In the genomic region with DNA sequence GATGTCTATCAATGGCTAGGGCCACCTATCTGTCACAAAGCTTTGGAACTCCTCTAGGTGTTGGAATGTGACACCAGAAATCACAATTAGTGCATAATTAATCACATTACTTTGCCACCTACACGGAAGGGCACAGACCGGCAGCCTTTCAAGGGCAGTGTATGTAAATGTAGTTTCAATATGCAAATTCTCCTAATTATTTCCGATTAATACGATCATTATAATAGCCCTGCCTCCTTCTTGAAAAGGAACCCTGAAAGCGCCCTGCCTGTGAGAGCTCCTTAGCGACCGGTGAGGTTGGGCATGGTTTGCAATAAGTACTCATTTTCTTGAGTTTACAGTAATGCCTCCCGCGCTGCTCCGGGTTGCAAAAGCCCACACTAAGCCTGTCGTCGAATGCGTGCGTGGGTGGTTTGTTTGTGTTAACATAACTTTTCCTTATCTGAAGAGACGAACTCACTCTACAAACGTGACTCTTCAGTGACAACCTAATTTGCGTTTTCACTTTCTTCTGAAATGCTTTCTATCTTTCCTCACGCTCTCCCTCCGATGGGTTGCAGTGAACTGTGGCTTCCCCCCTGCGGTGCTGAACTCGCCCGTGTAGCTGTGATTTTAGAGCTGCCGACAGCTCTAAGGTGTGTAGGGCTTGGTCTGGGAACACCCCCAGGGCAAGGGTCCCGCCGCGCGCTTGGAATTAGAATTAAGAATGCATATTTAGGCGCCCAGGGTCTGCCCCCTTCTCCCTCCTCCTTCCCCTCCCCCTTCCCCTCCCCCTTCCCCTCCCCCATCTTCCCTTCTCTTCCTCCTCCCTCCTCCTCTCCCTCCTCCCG, we compare ENCODE assay signal across 8 cellular contexts. TPM values are rescaled to one million over a fixed set of nuclear protein-coding genes. Genes with fewer than 3 reads are reported as not detected.
DNase-seq lines count a peak whose midpoint lies in the region; ATAC-seq and TF ChIP-seq lines count a peak whose summit lies in the region.

No MANE protein-coding gene starts in this region.

- no peak overlapping the region for H3K23ac ChIP-seq in mesenchymal stem cell (ENCODE audit: low read length in 2 of 2)

- H3K27ac ChIP-seq in HCT116 (ENCODE audit: low read depth, low read length) (peak overlapping the region; percentile 97), mesenchymal stem cell (ENCODE audit: low read length, poor library complexity, severe bottlenecking) (peak overlapping the region; percentile 60)

- no peak overlapping the region for H2BK15ac ChIP-seq in mesenchymal stem cell (ENCODE audit: low read depth, poor library complexity, severe bottlenecking)

- TF ChIP-seq RAD21 in HCT116 (IDR thresholded peaks at IDR 0.05; ENCODE audit: low read depth), result no peak

- H3K4me3 ChIP-seq in AG09309 (ENCODE audit: control insufficient read depth, low read depth, low read length) (peak overlapping the region; percentile 55), HCT116 (replicated peaks in 1 of 2; ENCODE audit: low read depth in 1 of 2, low read length in 2 of 2) (peak overlapping the region; percentile 60 to 64), mesenchymal stem cell (ENCODE audit: insufficient read depth in 1 of 2, low read depth in 1 of 2, low read length in 2 of 2) (peak overlapping the region; percentile 49 to 80)

- H2BK12ac ChIP-seq in mesenchymal stem cell (ENCODE audit: low read length in 2 of 2), result peak overlapping the region; percentile 8 to 97

- H3K79me2 ChIP-seq in HCT116 (ENCODE audit: insufficient read depth, low read length), result peaks cover 31% of the 10 kb centered on the region

- no peak overlapping the region for H3K14ac ChIP-seq in mesenchymal stem cell (ENCODE audit: low read length in 2 of 2)

- peak overlapping the region; percentile 87 to 95 for H3K4ac ChIP-seq in mesenchymal stem cell (ENCODE audit: low read depth in 1 of 2, low read length in 2 of 2)

- peaks cover 3% of the 10 kb centered on the region for H3K79me1 ChIP-seq in mesenchymal stem cell (replicated peaks; ENCODE audit: low read length, poor library complexity, severe bottlenecking)

- CTCF ChIA-PET in HCT116 (lab: Charles Lee), result interaction anchor here (1.1 to 1.6 kb wide), 4 partner anchors 12 to 1254 kb away, joined by 3 to 5 read pairs (median 4); no protein-coding TSS in a partner anchor

- H3K9ac ChIP-seq in HCT116 (ENCODE audit: low read length) (peak overlapping the region; percentile 75), mesenchymal stem cell (ENCODE audit: low read length) (peak overlapping the region; percentile 97)

- H3K18ac ChIP-seq in mesenchymal stem cell (ENCODE audit: low read depth in 1 of 2, low read length in 2 of 2), result peak overlapping the region; percentile 73 to 85

- peak overlapping the region; percentile 98 for H2BK120ac ChIP-seq in mesenchymal stem cell (ENCODE audit: low read depth, low read length)

- H4K8ac ChIP-seq in mesenchymal stem cell (ENCODE audit: low read length), result peak overlapping the region; percentile 98

- no peak overlapping the region for H2AK5ac ChIP-seq in mesenchymal stem cell (ENCODE audit: low read length, severe bottlenecking)

- ATAC-seq in HCT116 (no peak), GM18520 (IDR thresholded peaks at IDR 0.05; ENCODE audit: unreplicated experiment) (no peak)

- TF ChIP-seq POLR2A in HCT116 (IDR thresholded peaks at IDR 0.05; ENCODE audit: borderline replicate concordance, extremely low read depth, insufficient read depth, insufficient read length), result peak; percentile 0

- no peak overlapping the region for H2BK5ac ChIP-seq in mesenchymal stem cell (ENCODE audit: low read depth, low read length, poor library complexity, severe bottlenecking)

- H3K4me2 ChIP-seq in HCT116 (ENCODE audit: low read length) (peak overlapping the region; percentile 87), mesenchymal stem cell (ENCODE audit: low read length, poor library complexity, severe bottlenecking) (peak overlapping the region; percentile 93)

- peaks cover 19 to 66% of the 10 kb centered on the region in 2 experiments for H3K4me1 ChIP-seq in HCT116 (ENCODE audit: control insufficient read depth in 1 of 2, insufficient read depth in 2 of 2, low read length in 2 of 2)
- peaks cover 33% of the 10 kb centered on the region for H3K4me1 ChIP-seq in mesenchymal stem cell (ENCODE audit: control insufficient read depth, insufficient read depth, low read depth, low read length)

- no TSS peak for BruUV-seq in HCT116 (replicated peaks; lab: Mats Ljungman, UMichigan)

- RAD21 ChIA-PET in HCT116 (lab: Charles Lee; ENCODE audit: low non-redundant PET in 1 of 2, low total read pairs in 2 of 2, uncharacterized antibody in 2 of 2, unreplicated experiment in 2 of 2), result interaction anchor here (0.7 to 1.5 kb wide), 5 partner anchors 19 to 102 kb away, joined by 3 to 5 read pairs (median 4); no protein-coding TSS in a partner anchor

- POLR2A ChIA-PET in HCT116 (lab: Charles Lee), result interaction anchor here (0.7 to 3.5 kb wide), 32 partner anchors 10 to 1254 kb away, joined by 3 to 26 read pairs (median 4); no protein-coding TSS in a partner anchor

- TF ChIP-seq CTCF in AG09309 (IDR thresholded peaks at IDR 0.05; ENCODE audit: control insufficient read depth, insufficient read depth, low read depth, low read length, missing control alignments) (no peak), HCT116 (IDR thresholded peaks at IDR 0.05 in 2 of 3, conservative IDR thresholded peaks at IDR 0.05 in 1 of 3; ENCODE audit: borderline replicate concordance in 1 of 3, insufficient read depth in 1 of 3, low read depth in 2 of 3, low read length in 2 of 3) (no peak)

- H3K27me3 ChIP-seq in HCT116 (ENCODE audit: insufficient read depth, low read length), result no peaks in the 10 kb centered on the region
- peaks cover 0 to 2% of the 10 kb centered on the region in 2 experiments for H3K27me3 ChIP-seq in mesenchymal stem cell (ENCODE audit: control insufficient read depth in 1 of 2, insufficient read depth in 1 of 2, low read length in 2 of 2)

- intact Hi-C loops in HCT116 (cut with micrococcal nuclease), result loop anchor here (1.0 to 10.0 kb wide), 4 partner anchors 53 to 1584 kb away; no protein-coding TSS in a partner anchor

- H3K36me3 ChIP-seq in HCT116 (ENCODE audit: control insufficient read depth in 1 of 2, insufficient read depth in 2 of 2, low read length in 2 of 2), result peaks cover 2 to 11% of the 10 kb centered on the region in 2 experiments; a peak in 2 of 4 replicates
- H3K36me3 ChIP-seq in mesenchymal stem cell (ENCODE audit: control insufficient read depth in 1 of 2, insufficient read depth in 2 of 2, low read depth in 1 of 2, low read length in 2 of 2), result peaks cover 0 to 13% of the 10 kb centered on the region in 2 experiments

- H3K9me2 ChIP-seq in HCT116 (ENCODE audit: insufficient read depth), result no peaks in the 10 kb centered on the region

- H3K9me3 ChIP-seq in HCT116 (ENCODE audit: control insufficient read depth in 1 of 2, insufficient read depth in 1 of 2, low read depth in 1 of 2, low read length in 2 of 2) (no peaks in the 10 kb centered on the region), mesenchymal stem cell (ENCODE audit: control insufficient read depth, low read length) (no peaks in the 10 kb centered on the region)

- 0% methylated on average over 13 of the region's 29 CpGs for WGBS in mesenchymal stem cell

- H2AFZ ChIP-seq in HCT116 (ENCODE audit: low read depth, low read length, poor library complexity, severe bottlenecking) (no peak overlapping the region), mesenchymal stem cell (ENCODE audit: low read depth, low read length) (peak overlapping the region; percentile 20)

- H4K91ac ChIP-seq in mesenchymal stem cell (ENCODE audit: low read length), result peak overlapping the region; percentile 98

- H4K20me1 ChIP-seq in HCT116 (ENCODE audit: insufficient read depth), result peaks cover 5% of the 10 kb centered on the region; the same call in 1 of the 2 replicates

- peak; percentile 77 for DNase-seq in AG09309 (ENCODE audit: low read depth)
- peak; percentile 48 for DNase-seq in HCT116 (ENCODE audit: low read depth, low spot score)
- peak; percentile 96 for DNase-seq in NCI-H748 (lab: John Stamatoyannopoulos, UW; ENCODE audit: unreplicated experiment)
- DNase-seq in activated CD4-positive, alpha-beta T cell treated with anti-CD3 and anti-CD28 coated beads, Interleukin-2, amount 50 U/mL, for 4 hours, result peak; percentile 73 to 79
- DNase-seq in ecto neural progenitor cell (ENCODE audit: low spot score), result peak; percentile 84
- DNase-seq in mesenchymal stem cell, result peak; percentile 97
- peak; percentile 60 for DNase-seq in stimulated activated CD8-positive, alpha-beta memory T cell treated with anti-CD3 and anti-CD28 coated beads, Interleukin-15, amount 100 ng/mL, for 24 hours (ENCODE audit: low read depth)

TF ChIP-seq in HCT116, 20 proteins besides CTCF, POLR2A, EP300 and RAD21 (continues in another document):
- TF ChIP-seq, protein P1, sequence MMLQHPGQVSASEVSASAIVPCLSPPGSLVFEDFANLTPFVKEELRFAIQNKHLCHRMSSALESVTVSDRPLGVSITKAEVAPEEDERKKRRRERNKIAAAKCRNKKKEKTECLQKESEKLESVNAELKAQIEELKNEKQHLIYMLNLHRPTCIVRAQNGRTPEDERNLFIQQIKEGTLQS (IDR thresholded peaks at IDR 0.05), result no peak
- TF ChIP-seq EZH2 (IDR thresholded peaks at IDR 0.05) (no peak), ELF1 (IDR thresholded peaks at IDR 0.05; ENCODE audit: borderline replicate concordance, low read depth) (no peak), EGR1 (IDR thresholded peaks at IDR 0.05; ENCODE audit: low read depth) (no peak), POLR2AphosphoS5 (IDR thresholded peaks at IDR 0.05; ENCODE audit: low read depth, low read length) (no peak; the same call in none of the 2 replicates), SIN3A (IDR thresholded peaks at IDR 0.05; ENCODE audit: low read depth) (no peak), CEBPB (IDR thresholded peaks at IDR 0.05; ENCODE audit: low read depth) (no peak), ZNF274 (IDR thresholded peaks at IDR 0.05; ENCODE audit: low read depth, low read length) (no peak)
- TF ChIP-seq, protein P2, sequence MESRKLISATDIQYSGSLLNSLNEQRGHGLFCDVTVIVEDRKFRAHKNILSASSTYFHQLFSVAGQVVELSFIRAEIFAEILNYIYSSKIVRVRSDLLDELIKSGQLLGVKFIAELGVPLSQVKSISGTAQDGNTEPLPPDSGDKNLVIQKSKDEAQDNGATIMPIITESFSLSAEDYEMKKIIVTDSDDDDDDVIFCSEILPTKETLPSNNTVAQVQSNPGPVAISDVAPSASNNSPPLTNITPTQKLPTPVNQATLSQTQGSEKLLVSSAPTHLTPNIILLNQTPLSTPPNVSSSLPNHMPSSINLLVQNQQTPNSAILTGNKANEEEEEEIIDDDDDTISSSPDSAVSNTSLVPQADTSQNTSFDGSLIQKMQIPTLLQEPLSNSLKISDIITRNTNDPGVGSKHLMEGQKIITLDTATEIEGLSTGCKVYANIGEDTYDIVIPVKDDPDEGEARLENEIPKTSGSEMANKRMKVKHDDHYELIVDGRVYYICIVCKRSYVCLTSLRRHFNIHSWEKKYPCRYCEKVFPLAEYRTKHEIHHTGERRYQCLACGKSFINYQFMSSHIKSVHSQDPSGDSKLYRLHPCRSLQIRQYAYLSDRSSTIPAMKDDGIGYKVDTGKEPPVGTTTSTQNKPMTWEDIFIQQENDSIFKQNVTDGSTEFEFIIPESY (IDR thresholded peaks at IDR 0.05; ENCODE audit: extremely low read depth, insufficient replicate concordance, low read length), result no peak

RNA-seq across cellular contexts. Expression of a gene that starts 0.7 kb away (rescaled TPM):
- 112 TPM for total RNA-seq in HCT116 (2021; ENCODE audit: unreplicated experiment)
- polyA plus RNA-seq in HCT116 (2012), result 197 and 259 TPM in 2 replicates
- 53.9 TPM for polyA plus RNA-seq in mesenchymal stem cell (2013, experiment 1 of 2)
- polyA plus RNA-seq in mesenchymal stem cell (2013, experiment 2 of 2), result 55.7 TPM
